ENCODE assay signal across 8 cellular contexts in genomic region chr19:12881172-12881808, GRCh38. TPM values are rescaled to one million over a fixed set of nuclear protein-coding genes. Genes with fewer than 3 reads are reported as not detected.
DNase-seq lines count a peak whose midpoint lies in the region; ATAC-seq and TF ChIP-seq lines count a peak whose summit lies in the region.

Gene DNASE2 (minus strand): TSS chr19:12881449. CDS start chr19:12881375, 74 bp downstream.

- peaks cover 0 to 7% of the 10 kb centered on the region in 2 donors for H3K36me3 ChIP-seq in esophagus (ENCODE audit: control insufficient read depth in 2 of 2, insufficient read depth in 2 of 2, low read length in 1 of 2)
- H3K36me3 ChIP-seq in muscle layer of colon (ENCODE audit: insufficient read depth, low read length) = peaks cover 8% of the 10 kb centered on the region

- peak within 1 kb of the TSS; percentile 86 for H3K4me3 Mint-ChIP-seq in activated T-cell treated with anti-CD3 and anti-CD28 coated beads, Interleukin-2, amount 50 U/mL, for 4 hours

- peaks cover 21% of the 10 kb centered on the region for H3K4me1 Mint-ChIP-seq in activated T-cell treated with anti-CD3 and anti-CD28 coated beads, Interleukin-2, amount 50 U/mL, for 4 hours (ENCODE audit: low read depth)

- peak within 1 kb of the TSS; percentile 34 for H3K9ac ChIP-seq in muscle layer of colon (ENCODE audit: low read length)

- H3K9me3 ChIP-seq in esophagus (ENCODE audit: control insufficient read depth in 2 of 2, insufficient read depth in 1 of 2, low read depth in 1 of 2, low read length in 1 of 2) (peaks cover 0 to 14% of the 10 kb centered on the region in 2 donors), muscle layer of colon (ENCODE audit: low read length) (no peaks in the 10 kb centered on the region)

- H3K9me3 Mint-ChIP-seq in activated T-cell treated with anti-CD3 and anti-CD28 coated beads, Interleukin-2, amount 50 U/mL, for 4 hours = no peaks in the 10 kb centered on the region

- H3K4me3 ChIP-seq in esophagus (ENCODE audit: low read depth in 1 of 2, low read length in 2 of 2) (peak within 1 kb of the TSS; percentile 61 to 81), muscle layer of colon (ENCODE audit: low read depth in 1 of 2, low read length in 2 of 2) (peak within 1 kb of the TSS; percentile 73 to 75)

- peak within 1 kb of the TSS; percentile 90 to 92 for H3K27ac ChIP-seq in esophagus (ENCODE audit: low read depth in 2 of 2, low read length in 1 of 2)
- peak within 1 kb of the TSS; percentile 81 for H3K27ac ChIP-seq in muscle layer of colon (ENCODE audit: low read depth, low read length)

- WGBS in esophagus, 2 donors = 0 to 1% methylated on average over 38 of the region's 38 CpGs

- peak; percentile 99 for DNase-seq in DMS 273 (lab: John Stamatoyannopoulos, UW; ENCODE audit: unreplicated experiment)
- DNase-seq in activated T-cell treated with anti-CD3 and anti-CD28 coated beads, Interleukin-2, amount 50 U/mL, for 4 hours = peak; percentile 83
- peak; percentile 78 for DNase-seq in stimulated activated CD8-positive, alpha-beta memory T cell treated with anti-CD3 and anti-CD28 coated beads, Interleukin-7, amount 100 ng/mL, for 24 hours (ENCODE audit: low read depth)

- TF ChIP-seq RAD21 in Ishikawa (IDR thresholded peaks at IDR 0.05; ENCODE audit: low read depth) = no peak

- peak; percentile 83 for ATAC-seq in GM21529 (IDR thresholded peaks at IDR 0.05; ENCODE audit: unreplicated experiment)
- ATAC-seq in activated T-cell treated with anti-CD3 and anti-CD28 coated beads, Interleukin-2, amount 50 U/mL, for 4 hours = peak; percentile 78 to 79

- no peaks in the 10 kb centered on the region for H3K27me3 ChIP-seq in esophagus (ENCODE audit: control insufficient read depth in 1 of 2, insufficient read depth in 2 of 2, low read length in 2 of 2)
- H3K27me3 ChIP-seq in muscle layer of colon (ENCODE audit: control insufficient read depth in 1 of 2, insufficient read depth in 2 of 2, low read length in 2 of 2) = peaks cover 6 to 20% of the 10 kb centered on the region in 2 donors

- H3K4me1 ChIP-seq in esophagus (ENCODE audit: control insufficient read depth in 2 of 2, insufficient read depth in 2 of 2, low read length in 1 of 2) (peaks cover 4 to 10% of the 10 kb centered on the region in 2 donors), muscle layer of colon (ENCODE audit: insufficient read depth, low read length) (peaks cover 3% of the 10 kb centered on the region)

- H3K27me3 Mint-ChIP-seq in activated T-cell treated with anti-CD3 and anti-CD28 coated beads, Interleukin-2, amount 50 U/mL, for 4 hours (ENCODE audit: low read depth) = no peaks in the 10 kb centered on the region

- peak; percentile 40; the same call in 1 of the 2 replicates for TF ChIP-seq EP300 in Ishikawa (IDR thresholded peaks at IDR 0.05; ENCODE audit: borderline replicate concordance)

- H3K36me3 Mint-ChIP-seq in activated T-cell treated with anti-CD3 and anti-CD28 coated beads, Interleukin-2, amount 50 U/mL, for 4 hours (ENCODE audit: insufficient read depth) = peaks cover 4% of the 10 kb centered on the region

TF ChIP-seq in Ishikawa, 13 proteins besides CTCF, POLR2A, EP300 and RAD21 (continues in another document):
- TF ChIP-seq CEBPB (IDR thresholded peaks at IDR 0.05) (peak; percentile 61; the same call in 1 of the 2 replicates), CREB1 (IDR thresholded peaks at IDR 0.05; ENCODE audit: low read depth) (peak; percentile 21; the same call in 1 of the 2 replicates), YY1 (IDR thresholded peaks at IDR 0.05; ENCODE audit: low read depth) (no peak), MAX (IDR thresholded peaks at IDR 0.05) (peak; percentile 33; the same call in 1 of the 2 replicates), TCF12 (IDR thresholded peaks at IDR 0.05; ENCODE audit: low read depth) (peak; percentile 73; the same call in 1 of the 2 replicates), NFIC (IDR thresholded peaks at IDR 0.05) (peak; percentile 38; the same call in 1 of the 2 replicates), REST (IDR thresholded peaks at IDR 0.05; ENCODE audit: low read depth) (no peak), EGR1 (IDR thresholded peaks at IDR 0.05) (no peak), ZBTB7A (IDR thresholded peaks at IDR 0.05; ENCODE audit: low read depth) (no peak), TAF1 (IDR thresholded peaks at IDR 0.05; ENCODE audit: low read depth) (peak; percentile 45; the same call in 1 of the 2 replicates)

TF ChIP-seq in PFSK-1, 5 proteins besides CTCF, POLR2A, EP300 and RAD21:
- TF ChIP-seq POLR2AphosphoS5 (IDR thresholded peaks at IDR 0.05; ENCODE audit: low read depth, low read length) (peak; percentile 52; the same call in 1 of the 2 replicates), REST (IDR thresholded peaks at IDR 0.05; ENCODE audit: insufficient read depth in 1 of 2, low read depth in 2 of 2, low read length in 2 of 2) (no peak), SIN3A (IDR thresholded peaks at IDR 0.05; ENCODE audit: borderline replicate concordance, insufficient read depth, low read length) (no peak), FOXP2 (optimal IDR thresholded peaks at IDR 0.05; ENCODE audit: borderline replicate concordance, extremely low read depth, extremely low read length, insufficient read depth) (no peak), TAF1 (IDR thresholded peaks at IDR 0.05; ENCODE audit: borderline replicate concordance, insufficient read depth, low read length) (0 out of 2 replicates have a peak, but pooled peaks have one; percentile 34)

RNA-seq across cellular contexts. Expression of gene DNASE2, which starts in this region (rescaled TPM):
- polyA plus RNA-seq in PFSK-1 (2012; ENCODE audit: insufficient read length, low read depth) = 124 TPM
- 10 to 100 TPM; 14.3 to 19.5 (median 15.9) TPM for total RNA-seq in activated T-cell treated with anti-CD3 and anti-CD28 coated beads, Interleukin-2, amount 50 U/mL, for 4 hours
- polyA plus RNA-seq in esophagus = 10 to 100 TPM in 1 of 2 donors, 1 to 10 TPM in 1; 7.8 to 15.9 TPM

Comparison
In these comparisons a context has a peak if more than half of its experiments do, and no peak if none do; other contexts are left out.
1. Peak in every context shown above with its lines: DNase-seq, ATAC-seq, H3K4me3 ChIP-seq and H3K27ac ChIP-seq.